18 cellular contexts compared by ENCODE assay signal in the genomic region with DNA sequence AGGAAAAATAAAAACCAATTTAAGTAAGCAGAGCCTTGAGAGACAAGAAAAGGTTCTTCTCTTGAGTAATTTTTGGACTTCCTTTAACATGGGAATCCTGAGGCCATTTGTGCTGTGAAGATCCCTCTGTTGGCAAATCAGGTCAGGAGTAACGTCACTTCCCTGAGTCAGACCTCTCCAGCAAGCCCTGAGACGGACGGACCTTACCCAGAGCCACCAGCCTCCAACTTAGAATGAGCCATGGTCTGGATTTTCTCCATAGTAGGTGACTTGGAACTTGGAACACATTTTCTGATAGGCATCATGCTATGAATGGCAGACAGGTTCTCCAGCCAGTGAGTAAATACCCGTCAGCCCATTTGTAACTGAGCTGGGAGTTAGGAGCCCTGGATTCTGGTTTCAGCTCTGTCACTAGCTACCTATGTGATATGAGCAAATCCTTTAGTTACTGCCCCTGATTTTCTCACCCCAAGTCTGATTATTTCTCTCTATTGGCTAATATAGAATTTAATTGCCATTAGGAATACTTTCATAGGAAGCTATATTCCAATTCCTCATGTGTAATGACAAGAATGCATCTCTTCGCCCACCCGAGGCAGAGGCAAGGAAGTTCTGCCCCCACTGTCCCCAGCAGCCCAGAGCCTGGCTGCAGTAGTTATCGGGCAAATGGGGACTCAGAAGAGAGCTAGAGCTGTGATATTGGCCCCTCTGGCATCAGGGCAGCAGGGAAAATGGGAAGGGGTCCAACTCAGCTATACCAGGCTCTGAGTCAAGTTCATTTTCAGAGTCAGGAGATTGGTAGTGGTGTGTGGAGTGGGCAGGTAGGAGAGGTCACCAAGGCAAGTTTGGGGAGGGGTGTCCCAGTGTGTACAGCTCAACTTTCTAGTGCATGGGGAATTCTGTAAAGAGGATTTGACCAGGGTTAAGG.
DNase-seq lines count a peak whose midpoint lies in the region; ATAC-seq and TF ChIP-seq lines count a peak whose summit lies in the region.
"Had no signal": no experiment of that assay in that cellular context is flagged by ENCODE, and none has a peak within 500 bp of the region (broad histone marks: within the 10 kb centered on the region; RNA-seq: fewer than 3 reads in every experiment).

No MANE protein-coding gene starts in this region.

- no peak overlapping the region for H3K4me2 ChIP-seq in mesendoderm (ENCODE audit: low read length)
- H3K4me2 ChIP-seq: BLaER1, GM23338 had no signal

- H3K27me3 ChIP-seq in left ventricle myocardium inferior (ENCODE audit: low read depth) = no peaks in the 10 kb centered on the region
- no peaks in the 10 kb centered on the region for H3K27me3 ChIP-seq in psoas muscle (ENCODE audit: insufficient read depth in 3 of 3, low read length in 2 of 3)
- H3K27me3 ChIP-seq in mesendoderm (ENCODE audit: insufficient read depth, low read length, poor library complexity) = no peaks in the 10 kb centered on the region
- H3K27me3 ChIP-seq: BLaER1 had no signal

- no peak overlapping the region for H3K23ac ChIP-seq in mesendoderm (ENCODE audit: low read length)

- DNase-seq in Right ventricle myocardium inferior (ENCODE audit: missing footprints) (no peak), cardiac septum (ENCODE audit: low spot score) (no peak), glutamatergic neuron (no peak), left ventricle myocardium inferior (peak; percentile 22), psoas muscle (no peak), T-helper 9 cell (no peak), mesendoderm (no peak)
- no peak for DNase-seq in central memory CD4-positive, alpha-beta T cell
- DNase-seq: 8988T; Calu3; CD8-positive, alpha-beta T cell; DMS79 treated with DMSO at 0.1 percent for 48 hours; HCEC 1CT had no signal

- peak; percentile 73 for ATAC-seq in Right ventricle myocardium inferior
- peak; percentile 54 to 76 (median 63) for ATAC-seq in psoas muscle
- ATAC-seq: CD8-positive, alpha-beta T cell; GM12878; HepG2 had no signal

- peaks cover 8% of the 10 kb centered on the region for H3K9me3 Mint-ChIP-seq in glutamatergic neuron (ENCODE audit: unreplicated experiment)
- H3K9me3 Mint-ChIP-seq: CD8-positive, alpha-beta T cell; GM23338; IgD-negative memory B cell had no signal

- H3K4me3 ChIP-seq in left ventricle myocardium inferior = no peak overlapping the region
- no peak overlapping the region for H3K4me3 ChIP-seq in psoas muscle
- no peak overlapping the region for H3K4me3 ChIP-seq in mesendoderm (ENCODE audit: low read length)
- H3K4me3 ChIP-seq: BLaER1, GM12878, GM23338 had no signal

- no peak overlapping the region for H2BK15ac ChIP-seq in mesendoderm (replicated peaks; ENCODE audit: low read depth)

- H3K4ac ChIP-seq in mesendoderm (ENCODE audit: low read depth, low read length) = no peak overlapping the region

- H3K36me3 Mint-ChIP-seq in glutamatergic neuron (ENCODE audit: unreplicated experiment) = no peaks in the 10 kb centered on the region
- H3K36me3 Mint-ChIP-seq: CD8-positive, alpha-beta T cell; IgD-negative memory B cell had no signal

- H4K5ac ChIP-seq in mesendoderm (ENCODE audit: low read length) = no peak overlapping the region

- H2BK5ac ChIP-seq in mesendoderm (ENCODE audit: low read length) = no peak overlapping the region

- WGBS in psoas muscle, 3 donors = 54 to 87% (median 76%) methylated on average over 7 of the region's 7 CpGs
- WGBS in mesendoderm (ENCODE audit: extremely low coverage, insufficient coverage, low lambda C conversion rate) = no CpG with 5 or more reads among the region's 7 CpGs

- no peak overlapping the region for H2AK5ac ChIP-seq in mesendoderm (ENCODE audit: low read length)

- no peak overlapping the region for H4K8ac ChIP-seq in mesendoderm (ENCODE audit: low read depth, low read length)

- H3K9me3 ChIP-seq in left ventricle myocardium inferior (replicated peaks) (no peaks in the 10 kb centered on the region), psoas muscle (no peaks in the 10 kb centered on the region)
- H3K9me3 ChIP-seq: BLaER1 had no signal

- intact Hi-C loops in Right ventricle myocardium inferior (cut with DNase I) (no loop called here), cardiac septum (cut with DNase I) (no loop called here), left ventricle myocardium inferior (cut with micrococcal nuclease) (no loop called here), psoas muscle (cut with DNase I) (no loop called here)

- no peak for TF ChIP-seq CTCF in glutamatergic neuron (IDR thresholded peaks at IDR 0.05; ENCODE audit: partially characterized antibody, unreplicated experiment)
- no peak for TF ChIP-seq CTCF in left ventricle myocardium inferior (IDR thresholded peaks at IDR 0.05; ENCODE audit: borderline replicate concordance)
- no peak for TF ChIP-seq CTCF in psoas muscle (IDR thresholded peaks at IDR 0.05)

- H2BK120ac ChIP-seq in mesendoderm (ENCODE audit: low read depth, low read length) = no peak overlapping the region

- H3K27me3 Mint-ChIP-seq in glutamatergic neuron (ENCODE audit: unreplicated experiment) = peaks cover 10% of the 10 kb centered on the region
- H3K27me3 Mint-ChIP-seq: IgD-negative memory B cell had no signal

- H3K27ac ChIP-seq in left ventricle myocardium inferior (replicated peaks) (peak overlapping the region; percentile 74), psoas muscle (no peak overlapping the region), mesendoderm (ENCODE audit: low read depth, low read length) (no peak overlapping the region)
- H3K27ac ChIP-seq: BLaER1 had no signal

- H3K4me1 Mint-ChIP-seq in glutamatergic neuron (ENCODE audit: low read depth, unreplicated experiment) = peaks cover 28% of the 10 kb centered on the region

- H3K4me3 Mint-ChIP-seq in glutamatergic neuron (ENCODE audit: unreplicated experiment) = no peak overlapping the region
- H3K4me3 Mint-ChIP-seq: CD8-positive, alpha-beta T cell; GM23338; IgD-negative memory B cell had no signal

- peak overlapping the region; percentile 80 for H3K27ac Mint-ChIP-seq in glutamatergic neuron (ENCODE audit: unreplicated experiment)
- H3K27ac Mint-ChIP-seq: CD8-positive, alpha-beta T cell; GM23338; IgD-negative memory B cell had no signal

- no peak overlapping the region for H3K9ac ChIP-seq in mesendoderm (ENCODE audit: low read length)
- H3K9ac ChIP-seq: BLaER1 had no signal

- H3K4me1 ChIP-seq in left ventricle myocardium inferior = peaks cover 62% of the 10 kb centered on the region
- H3K4me1 ChIP-seq in psoas muscle = no peaks in the 10 kb centered on the region
- no peaks in the 10 kb centered on the region for H3K4me1 ChIP-seq in mesendoderm (ENCODE audit: control insufficient read depth, low read depth, low read length)
- H3K4me1 ChIP-seq: BLaER1 had no signal

- H3K18ac ChIP-seq in mesendoderm (ENCODE audit: low read length) = no peak overlapping the region

- no peaks in the 10 kb centered on the region for H3K79me2 ChIP-seq in mesendoderm (ENCODE audit: control insufficient read depth, insufficient read depth, low read length)

- H3K36me3 ChIP-seq in left ventricle myocardium inferior = no peaks in the 10 kb centered on the region
- H3K36me3 ChIP-seq in psoas muscle (ENCODE audit: insufficient read depth in 1 of 2, low read depth in 1 of 2) = no peaks in the 10 kb centered on the region
- H3K36me3 ChIP-seq in mesendoderm (ENCODE audit: control insufficient read depth, insufficient read depth, low read length) = no peaks in the 10 kb centered on the region
- H3K36me3 ChIP-seq: BLaER1 had no signal

- H3K79me1 ChIP-seq in mesendoderm (ENCODE audit: low read length) = no peaks in the 10 kb centered on the region

- no peak overlapping the region for H3K56ac ChIP-seq in mesendoderm (ENCODE audit: low read length)
